Comparison of ENCODE assay signal across 18 cellular contexts in genomic region chr5:79205965-79206364, GRCh38.
"Had no signal": no experiment of that assay in that cellular context is flagged by ENCODE, and none has a peak within 500 bp of the region (broad histone marks: within the 10 kb centered on the region; RNA-seq: fewer than 3 reads in every experiment).

No MANE protein-coding gene starts in this region.

- H3K27ac ChIP-seq: brain microvascular endothelial cell, colonic mucosa, left ventricle myocardium inferior, pancreas, VCaP had no signal

- H3K9me3 ChIP-seq: colonic mucosa, left ventricle myocardium inferior, pancreas had no signal

- H3K4me1 ChIP-seq: colonic mucosa, left ventricle myocardium inferior, pancreas had no signal

- ATAC-seq: naive thymus-derived CD8-positive, alpha-beta T cell; pancreas; stimulated activated naive B cell treated with anti-CD40 and anti-IgM and Interleukin-4, amounts not matched to agents 10 μg/mL and 1 μg/mL and 100 μg/mL, for 72 hours had no signal

- H3K27me3 ChIP-seq: brain microvascular endothelial cell, colonic mucosa, pancreas had no signal

- DNase-seq: activated CD4-positive, CD25-positive, alpha-beta regulatory T cell treated with anti-CD3 and anti-CD28 coated beads, Interleukin-2, amount 50 U/mL, for 72 hours; activated CD8-positive, alpha-beta memory T cell treated with anti-CD3 and anti-CD28 coated beads for 24 hours; activated CD8-positive, alpha-beta memory T cell treated with anti-CD3 and anti-CD28 coated beads, Interleukin-2, amount 50 U/mL, for 48 hours; activated effector memory CD4-positive, alpha-beta T cell treated with anti-CD3 and anti-CD28 coated beads, Interleukin-2, amount 50 U/mL, for 16 hours; activated naive CD4-positive, alpha-beta T cell treated with anti-CD3 and anti-CD28 coated beads, Interleukin-2, amount 50 U/mL, for 16 hours; activated T-cell treated with anti-CD3 and anti-CD28 coated beads, Interleukin-2, amount 50 U/mL, for 48 hours; aorta; brain microvascular endothelial cell; colonic mucosa; endodermal cell; hypothalamus; kidney; left ventricle myocardium inferior; naive thymus-derived CD8-positive, alpha-beta T cell; pancreas; stimulated activated naive B cell treated with anti-CD40 and anti-IgM and Interleukin-4, amounts not matched to agents 10 μg/mL and 1 μg/mL and 100 μg/mL, for 72 hours; T-helper 2 cell had no signal

- H3K4me3 ChIP-seq: colonic mucosa, left ventricle myocardium inferior, pancreas had no signal

- H3K36me3 ChIP-seq: brain microvascular endothelial cell, colonic mucosa, left ventricle myocardium inferior, pancreas had no signal
